ENCODE assay signal across 16 cellular contexts in the genomic region with DNA sequence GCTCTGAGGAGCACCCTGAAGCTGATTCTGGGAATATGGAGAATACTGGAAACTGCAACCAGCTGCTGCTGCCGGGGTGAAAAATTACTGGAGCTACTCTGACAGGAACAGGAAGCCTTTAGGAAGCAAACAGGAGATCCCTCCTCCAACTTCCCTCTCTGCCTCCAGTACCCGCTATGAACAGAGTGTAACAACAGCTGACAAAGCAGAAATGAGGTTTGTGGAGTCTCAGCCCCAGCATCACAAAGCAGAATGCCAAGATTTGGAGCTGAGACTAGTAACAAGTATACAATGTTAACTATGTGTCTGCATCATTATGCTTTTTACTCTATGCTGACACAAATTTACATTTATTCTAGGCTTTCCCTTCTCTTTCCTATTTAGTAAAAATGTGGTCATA. TPM values are rescaled to one million over a fixed set of nuclear protein-coding genes. Genes with fewer than 3 reads are reported as not detected.
DNase-seq lines count a peak whose midpoint lies in the region; ATAC-seq, FAIRE-seq and TF ChIP-seq lines count a peak whose summit lies in the region.
"Had no signal": no experiment of that assay in that cellular context is flagged by ENCODE, and none has a peak within 500 bp of the region (broad histone marks: within the 10 kb centered on the region; RNA-seq: fewer than 3 reads in every experiment).

No MANE protein-coding gene starts in this region.

- no peaks in the 10 kb centered on the region for H3K4me1 Mint-ChIP-seq in T-cell

- CTCF ChIA-PET in T-cell (lab: Charles Lee) = no interaction called here

- TF ChIP-seq POLR2A in heart left ventricle (IDR thresholded peaks at IDR 0.05) = no peak
- TF ChIP-seq POLR2A in right lobe of liver (IDR thresholded peaks at IDR 0.05) = no peak
- TF ChIP-seq POLR2A in GM12892 (IDR thresholded peaks at IDR 0.05; ENCODE audit: low read depth, low read length) = no peak

- no peaks in the 10 kb centered on the region for H3K36me3 ChIP-seq in heart left ventricle
- H3K36me3 ChIP-seq in right atrium auricular region = no peaks in the 10 kb centered on the region
- no peaks in the 10 kb centered on the region for H3K36me3 ChIP-seq in right lobe of liver
- H3K36me3 ChIP-seq: cardiac muscle cell, esophagus squamous epithelium, sigmoid colon, stomach had no signal

- H3K36me3 Mint-ChIP-seq in T-cell = no peaks in the 10 kb centered on the region

- peaks cover 15 to 23% of the 10 kb centered on the region in 2 donors for H3K27me3 Mint-ChIP-seq in T-cell

- no peak overlapping the region for H3K4me3 ChIP-seq in heart left ventricle
- H3K4me3 ChIP-seq in right atrium auricular region = no peak overlapping the region
- H3K4me3 ChIP-seq in right lobe of liver = no peak overlapping the region
- H3K4me3 ChIP-seq: cardiac muscle cell, esophagus squamous epithelium, sigmoid colon, stomach had no signal

- H3K4me3 Mint-ChIP-seq in T-cell = no peak overlapping the region

- H3K4me1 ChIP-seq in heart left ventricle (peaks cover 0 to 26% (median 0%) of the 10 kb centered on the region in 12 donors), right atrium auricular region (no peaks in the 10 kb centered on the region), right lobe of liver (no peaks in the 10 kb centered on the region)
- H3K4me1 ChIP-seq: esophagus squamous epithelium, sigmoid colon had no signal

- no peaks in the 10 kb centered on the region for H3K9me3 ChIP-seq in heart left ventricle
- no peaks in the 10 kb centered on the region for H3K9me3 ChIP-seq in right atrium auricular region
- H3K9me3 ChIP-seq in right lobe of liver = no peaks in the 10 kb centered on the region
- H3K9me3 ChIP-seq: esophagus squamous epithelium, sigmoid colon, stomach had no signal

- no peak for TF ChIP-seq CTCF in heart left ventricle (IDR thresholded peaks at IDR 0.05)
- TF ChIP-seq CTCF in right atrium auricular region (IDR thresholded peaks at IDR 0.05) = no peak
- no peak for TF ChIP-seq CTCF in right lobe of liver (IDR thresholded peaks at IDR 0.05)

- H3K9me3 Mint-ChIP-seq in T-cell = no peaks in the 10 kb centered on the region

- ATAC-seq in heart left ventricle = peak in 3 of 4 donors; percentile 46 to 72 (median 62)
- ATAC-seq in right lobe of liver = peak; percentile 64 to 85 (median 79)
- no peak for ATAC-seq in T-cell (replicated peaks in 1 of 4)
- ATAC-seq in HG02870 (IDR thresholded peaks at IDR 0.05; ENCODE audit: unreplicated experiment) = no peak

- no peak for FAIRE-seq in GM12892 (lab: Jason Lieb, UNC)
- FAIRE-seq: urothelium cell line had no signal

- no peaks in the 10 kb centered on the region for H3K27me3 ChIP-seq in heart left ventricle
- no peaks in the 10 kb centered on the region for H3K27me3 ChIP-seq in right atrium auricular region
- H3K27me3 ChIP-seq in right lobe of liver = no peaks in the 10 kb centered on the region
- H3K27me3 ChIP-seq: cardiac muscle cell, sigmoid colon, stomach had no signal

- no peak overlapping the region for H3K27ac Mint-ChIP-seq in T-cell

- intact Hi-C loops in heart left ventricle (cut with DNase I) (no loop called here), right lobe of liver (cut with DNase I) (no loop called here)

- peak overlapping the region in 1 of 12 donors; percentile 74 for H3K27ac ChIP-seq in heart left ventricle
- H3K27ac ChIP-seq in right atrium auricular region = no peak overlapping the region
- H3K27ac ChIP-seq in right lobe of liver = no peak overlapping the region
- H3K27ac ChIP-seq: cardiac muscle cell, esophagus squamous epithelium, sigmoid colon, stomach had no signal

- POLR2A ChIA-PET in T-cell (lab: Charles Lee) = no interaction called here

- 25 to 56% (median 39%) methylated on average over 2 of the region's 2 CpGs for WGBS in heart left ventricle, 4 donors
- 33% methylated on average over 1 of the region's 2 CpGs for WGBS in right lobe of liver (ENCODE audit: insufficient coverage, low coverage, low lambda C conversion rate, missing lambda C conversion rate)

- DNase-seq in heart left ventricle = no peak
- DNase-seq in right atrium auricular region (ENCODE audit: low spot score) = no peak
- DNase-seq in UCSD-AML1 (lab: John Stamatoyannopoulos, UW; ENCODE audit: unreplicated experiment) = peak; percentile 36
- DNase-seq in right lobe of liver = peak in 1 of 3 donors; percentile 32
- DNase-seq in T-cell = no peak
- DNase-seq in GM12892 (ENCODE audit: insufficient read length) = no peak
- DNase-seq in activated CD8-positive, alpha-beta memory T cell treated with anti-CD3 and anti-CD28 coated beads, Interleukin-2, amount 50 U/mL, for 48 hours = no peak
- DNase-seq: esophagus squamous epithelium; glutamatergic neuron; NCI-H1436 treated with DMSO at 0.1 percent for 48 hours; sigmoid colon; stimulated activated CD4-positive, alpha-beta T cell treated with anti-CD3 and anti-CD28 coated beads, Interleukin-1b, Interleukin-23, amount 100 ng/mL, for 48 hours; stomach had no signal

RNA-seq across cellular contexts. Expression of gene PIAS1, which starts 22.7 kb away (rescaled TPM):
- 10 to 100 TPM; 28.7 to 37.8 (median 30.1) TPM for total RNA-seq in heart left ventricle
- polyA plus RNA-seq in heart left ventricle = 10 to 100 TPM in 1 of 2 donors, 1 to 10 TPM in 1; 6.2 to 11.2 TPM
- 10 to 100 TPM; 24.5 to 26.7 TPM for total RNA-seq in right atrium auricular region
- total RNA-seq in right lobe of liver = 10 to 100 TPM in 5 of 6 experiments, 1 to 10 TPM in 1; 8.1 to 17.3 (median 13.1) TPM
- total RNA-seq in T-cell = 10 to 100 TPM; 63.7 to 96.5 (median 70.3) TPM
- 32.2 TPM for polyA plus RNA-seq in GM12892 (2012; ENCODE audit: missing spikeins)

Comparison
In these comparisons a context has a peak if more than half of its experiments do, and no peak if none do; other contexts are left out.
1. ATAC-seq: peak in heart left ventricle (3 of 4) and right lobe of liver (4 of 4); none in T-cell (0 of 4) and HG02870 (single experiment).